In genomic region chrX:44784241-44784640, GRCh38 we compare ENCODE assay signal across 17 cellular contexts. TPM values are rescaled to one million over a fixed set of nuclear protein-coding genes. Genes with fewer than 3 reads are reported as not detected.
"Had no signal": no experiment of that assay in that cellular context is flagged by ENCODE, and none has a peak within 500 bp of the region (broad histone marks: within the 10 kb centered on the region; RNA-seq: fewer than 3 reads in every experiment).

No MANE protein-coding gene starts in this region.

- H3K27me3 ChIP-seq: foreskin keratinocyte, neutrophil, right atrium auricular region, thyroid gland had no signal

- H3K27ac Mint-ChIP-seq: activated CD4-positive, alpha-beta T cell treated with anti-CD3 and anti-CD28 coated beads for 36 hours; activated naive CD4-positive, alpha-beta T cell treated with anti-CD3 and anti-CD28 coated beads for 36 hours; naive thymus-derived CD8-positive, alpha-beta T cell had no signal

- H3K4me3 Mint-ChIP-seq: activated CD4-positive, alpha-beta T cell treated with anti-CD3 and anti-CD28 coated beads for 36 hours; activated naive CD4-positive, alpha-beta T cell treated with anti-CD3 and anti-CD28 coated beads for 36 hours; central memory CD8-positive, alpha-beta T cell; naive thymus-derived CD8-positive, alpha-beta T cell had no signal

- H3K4me1 Mint-ChIP-seq: activated CD4-positive, alpha-beta T cell treated with anti-CD3 and anti-CD28 coated beads for 36 hours; central memory CD8-positive, alpha-beta T cell; naive thymus-derived CD8-positive, alpha-beta T cell had no signal

- ATAC-seq: activated CD4-positive, alpha-beta T cell treated with anti-CD3 and anti-CD28 coated beads for 36 hours; esophagus mucosa; foreskin keratinocyte; heart left ventricle; left lobe of liver; mucosa of descending colon; naive thymus-derived CD8-positive, alpha-beta T cell had no signal

- DNase-seq: activated CD4-positive, alpha-beta T cell treated with anti-CD3 and anti-CD28 coated beads for 36 hours; activated naive CD4-positive, alpha-beta T cell treated with anti-CD3 and anti-CD28 coated beads for 36 hours; heart left ventricle; mucosa of descending colon; naive thymus-derived CD8-positive, alpha-beta T cell; posterior cingulate gyrus; T1000; thyroid gland had no signal

- H3K27ac ChIP-seq: heart left ventricle, neutrophil, right atrium auricular region, skin epidermis, thyroid gland, VCaP had no signal

- H3K9me3 Mint-ChIP-seq: activated naive CD4-positive, alpha-beta T cell treated with anti-CD3 and anti-CD28 coated beads for 36 hours; central memory CD8-positive, alpha-beta T cell; naive thymus-derived CD8-positive, alpha-beta T cell had no signal

- H3K4me3 ChIP-seq: heart left ventricle, mucosa of descending colon, right atrium auricular region, skin epidermis, thyroid gland had no signal

- H3K36me3 ChIP-seq: heart left ventricle, neutrophil, right atrium auricular region, thyroid gland had no signal

- H3K36me3 Mint-ChIP-seq: naive thymus-derived CD8-positive, alpha-beta T cell had no signal

- H3K27me3 Mint-ChIP-seq: activated CD4-positive, alpha-beta T cell treated with anti-CD3 and anti-CD28 coated beads for 36 hours; central memory CD8-positive, alpha-beta T cell; naive thymus-derived CD8-positive, alpha-beta T cell had no signal

- H3K4me1 ChIP-seq: heart left ventricle, right atrium auricular region, thyroid gland had no signal

- H3K9me3 ChIP-seq: heart left ventricle, mucosa of descending colon, neutrophil, right atrium auricular region, thyroid gland had no signal

RNA-seq across cellular contexts. Expression of gene DUSP21, which starts 59.6 kb away (rescaled TPM):
- total RNA-seq: activated CD4-positive, alpha-beta T cell treated with anti-CD3 and anti-CD28 coated beads for 36 hours; activated naive CD4-positive, alpha-beta T cell treated with anti-CD3 and anti-CD28 coated beads for 36 hours; esophagus mucosa; foreskin keratinocyte; heart left ventricle; left lobe of liver; mucosa of descending colon; naive thymus-derived CD8-positive, alpha-beta T cell; right atrium auricular region; thyroid gland had no signal
- polyA plus RNA-seq: adipose tissue; foreskin keratinocyte; heart left ventricle; naive thymus-derived CD8-positive, alpha-beta T cell had no signal
